17 cellular contexts compared by ENCODE assay signal in genomic region chr7:66837661-66838060, GRCh38.
DNase-seq lines count a peak whose midpoint lies in the region; TF ChIP-seq lines count a peak whose summit lies in the region.
"Had no signal": no experiment of that assay in that cellular context is flagged by ENCODE, and none has a peak within 500 bp of the region (broad histone marks: within the 10 kb centered on the region; RNA-seq: fewer than 3 reads in every experiment).

No MANE protein-coding gene starts in this region.

- H3K4me3 ChIP-seq in HEK293 (ENCODE audit: low read depth, low read length) (no peak overlapping the region), OCI-LY3 (ENCODE audit: low read length) (no peak overlapping the region), ovary (no peak overlapping the region), foreskin fibroblast (ENCODE audit: low read depth in 1 of 2, low read length in 2 of 2) (no peak overlapping the region)
- H3K4me3 ChIP-seq: BLaER1 treated with 17β-estradiol and CSF1 and Interleukin-3, amounts not matched to agents 10 nM and 100 nM; GM23338 had no signal

- no peak overlapping the region for H3K4me2 ChIP-seq in OCI-LY3 (ENCODE audit: low read length)
- H3K4me2 ChIP-seq: BLaER1 treated with 17β-estradiol and CSF1 and Interleukin-3, amounts not matched to agents 10 nM and 100 nM; GM23338 had no signal

- no peak for TF ChIP-seq EP300 in ovary (IDR thresholded peaks at IDR 0.05)

- intact Hi-C loops in dendritic cell treated with granulocyte-macrophage colony-stimulating factor and Interleukin-4, amounts not matched to agents 40 ng/mL and 50 ng/mL, for 4 days (cut with micrococcal nuclease) = loop anchor here (1.0 to 2.0 kb wide), 2 partner anchors 58 to 161 kb away; no protein-coding TSS in a partner anchor
- intact Hi-C loops in posterior vena cava (cut with DNase I) = no loop called here
- intact Hi-C loops in ovary (cut with DNase I) = no loop called here

- H3K4me1 Mint-ChIP-seq in dendritic cell treated with granulocyte-macrophage colony-stimulating factor and Interleukin-4, amounts not matched to agents 40 ng/mL and 50 ng/mL, for 4 days (ENCODE audit: low read depth) = peaks cover 7% of the 10 kb centered on the region
- H3K4me1 Mint-ChIP-seq: B cell; CD4-positive, CD25-positive, alpha-beta regulatory T cell; GM23338; IgD-negative memory B cell had no signal

- H3K9ac ChIP-seq in OCI-LY3 (ENCODE audit: low read length) = no peak overlapping the region
- H3K9ac ChIP-seq: BLaER1 treated with 17β-estradiol and CSF1 and Interleukin-3, amounts not matched to agents 10 nM and 100 nM had no signal

- 87 to 92% (median 87%) methylated on average over 9 of the region's 9 CpGs for WGBS in ovary, 3 donors

- H3K27ac ChIP-seq in HEK293 (ENCODE audit: extremely low read depth, low read depth, low read length) = no peak overlapping the region
- H3K27ac ChIP-seq in OCI-LY3 (ENCODE audit: low read length) = no peak overlapping the region
- no peak overlapping the region for H3K27ac ChIP-seq in ovary
- H3K27ac ChIP-seq: BLaER1 treated with 17β-estradiol and CSF1 and Interleukin-3, amounts not matched to agents 10 nM and 100 nM; HL-60 had no signal

- H3K36me3 ChIP-seq in HEK293 (ENCODE audit: control insufficient read depth in 2 of 2, insufficient read depth in 1 of 2, low read length in 2 of 2) (no peaks in the 10 kb centered on the region), OCI-LY3 (replicated peaks; ENCODE audit: low read depth, low read length) (no peaks in the 10 kb centered on the region), ovary (no peaks in the 10 kb centered on the region)
- H3K36me3 ChIP-seq: BLaER1 treated with 17β-estradiol and CSF1 and Interleukin-3, amounts not matched to agents 10 nM and 100 nM had no signal

- peak overlapping the region; percentile 66 for H3K27ac Mint-ChIP-seq in dendritic cell treated with granulocyte-macrophage colony-stimulating factor and Interleukin-4, amounts not matched to agents 40 ng/mL and 50 ng/mL, for 4 days
- H3K27ac Mint-ChIP-seq: B cell, GM23338, HFFc6 had no signal

- H4K20me1 ChIP-seq in OCI-LY3 (ENCODE audit: insufficient read depth, low read length) = no peaks in the 10 kb centered on the region
- H4K20me1 ChIP-seq: BLaER1 treated with 17β-estradiol and CSF1 and Interleukin-3, amounts not matched to agents 10 nM and 100 nM had no signal

- TF ChIP-seq CTCF in HEK293 (tag by site-specific recombination; IDR thresholded peaks at IDR 0.05) (no peak), OCI-LY3 (IDR thresholded peaks at IDR 0.05; ENCODE audit: low read depth, low read length) (no peak), ovary (IDR thresholded peaks at IDR 0.05) (no peak), foreskin fibroblast (IDR thresholded peaks at IDR 0.05; ENCODE audit: low read depth, low read length) (no peak)

- no peak overlapping the region for H3K4me3 Mint-ChIP-seq in dendritic cell treated with granulocyte-macrophage colony-stimulating factor and Interleukin-4, amounts not matched to agents 40 ng/mL and 50 ng/mL, for 4 days
- H3K4me3 Mint-ChIP-seq: B cell; CD4-positive, CD25-positive, alpha-beta regulatory T cell; GM23338; HFFc6; IgD-negative memory B cell had no signal

- H2AFZ ChIP-seq in OCI-LY3 (ENCODE audit: low read depth, low read length) = 0 out of 2 replicates have a peak overlapping the region, but pooled peaks have one; percentile 54

- H3K9me3 ChIP-seq in HEK293 (ENCODE audit: control insufficient read depth, insufficient read depth, low read depth, low read length) (no peaks in the 10 kb centered on the region), OCI-LY3 (ENCODE audit: insufficient read depth, low read length) (no peaks in the 10 kb centered on the region), ovary (no peaks in the 10 kb centered on the region)
- H3K9me3 ChIP-seq: Caco-2 had no signal

- peak; percentile 41 for DNase-seq in posterior vena cava (ENCODE audit: low spot score)
- DNase-seq in ovary = no peak
- no peak for DNase-seq in foreskin fibroblast
- DNase-seq in activated CD4-positive, CD25-positive, alpha-beta regulatory T cell (lab: John Stamatoyannopoulos, UW) = no peak
- no peak for DNase-seq in cortex of kidney (lab: John Stamatoyannopoulos, UW)
- DNase-seq: HCEC 1CT, HFFc6 had no signal

- no peak for TF ChIP-seq POLR2A in ovary (IDR thresholded peaks at IDR 0.05)

- no peaks in the 10 kb centered on the region for H3K27me3 Mint-ChIP-seq in dendritic cell treated with granulocyte-macrophage colony-stimulating factor and Interleukin-4, amounts not matched to agents 40 ng/mL and 50 ng/mL, for 4 days
- H3K27me3 Mint-ChIP-seq: B cell; CD4-positive, CD25-positive, alpha-beta regulatory T cell; IgD-negative memory B cell had no signal

- H3K27me3 ChIP-seq in OCI-LY3 (ENCODE audit: low read depth, low read length) (no peaks in the 10 kb centered on the region), ovary (no peaks in the 10 kb centered on the region)
- H3K27me3 ChIP-seq: BLaER1 treated with 17β-estradiol and CSF1 and Interleukin-3, amounts not matched to agents 10 nM and 100 nM had no signal

- POLR2A ChIA-PET in HEK293 (lab: Yijun Ruan, JAX) = no interaction called here

- H3K9me3 Mint-ChIP-seq in dendritic cell treated with granulocyte-macrophage colony-stimulating factor and Interleukin-4, amounts not matched to agents 40 ng/mL and 50 ng/mL, for 4 days = no peaks in the 10 kb centered on the region
- H3K9me3 Mint-ChIP-seq: CD4-positive, CD25-positive, alpha-beta regulatory T cell; HFFc6 had no signal

- no peaks in the 10 kb centered on the region for H3K4me1 ChIP-seq in HEK293 (ENCODE audit: control insufficient read depth, insufficient read depth, low read length)
- no peaks in the 10 kb centered on the region for H3K4me1 ChIP-seq in OCI-LY3 (ENCODE audit: low read length)
- no peaks in the 10 kb centered on the region for H3K4me1 ChIP-seq in ovary (ENCODE audit: insufficient read depth)
- H3K4me1 ChIP-seq: Caco-2 had no signal

- CTCF ChIA-PET in HEK293 (lab: Yijun Ruan, JAX) = no interaction called here

- H3K79me2 ChIP-seq in OCI-LY3 (ENCODE audit: low read length) = no peaks in the 10 kb centered on the region

- no peaks in the 10 kb centered on the region for H3K36me3 Mint-ChIP-seq in dendritic cell treated with granulocyte-macrophage colony-stimulating factor and Interleukin-4, amounts not matched to agents 40 ng/mL and 50 ng/mL, for 4 days (ENCODE audit: low read depth)
- H3K36me3 Mint-ChIP-seq: CD4-positive, CD25-positive, alpha-beta regulatory T cell; IgD-negative memory B cell had no signal

TF ChIP-seq in HEK293, 187 proteins besides CTCF, POLR2A, EP300 and RAD21:
- no peak for TF ChIP-seq SP7 (tag by site-specific recombination; IDR thresholded peaks at IDR 0.05)
- 0 out of 2 replicates have a peak, but pooled peaks have one; percentile 35 for TF ChIP-seq EGR2 (tag by site-specific recombination; IDR thresholded peaks at IDR 0.05; ENCODE audit: low read depth)
- 0 out of 2 replicates have a peak, but pooled peaks have one; percentile 22 for TF ChIP-seq ZFHX2 (tag by site-specific recombination; conservative IDR thresholded peaks at IDR 0.05)
TF ChIP-seq in HEK293: peak in this region for 2.
